8 cellular contexts compared by ENCODE assay signal in the genomic region with DNA sequence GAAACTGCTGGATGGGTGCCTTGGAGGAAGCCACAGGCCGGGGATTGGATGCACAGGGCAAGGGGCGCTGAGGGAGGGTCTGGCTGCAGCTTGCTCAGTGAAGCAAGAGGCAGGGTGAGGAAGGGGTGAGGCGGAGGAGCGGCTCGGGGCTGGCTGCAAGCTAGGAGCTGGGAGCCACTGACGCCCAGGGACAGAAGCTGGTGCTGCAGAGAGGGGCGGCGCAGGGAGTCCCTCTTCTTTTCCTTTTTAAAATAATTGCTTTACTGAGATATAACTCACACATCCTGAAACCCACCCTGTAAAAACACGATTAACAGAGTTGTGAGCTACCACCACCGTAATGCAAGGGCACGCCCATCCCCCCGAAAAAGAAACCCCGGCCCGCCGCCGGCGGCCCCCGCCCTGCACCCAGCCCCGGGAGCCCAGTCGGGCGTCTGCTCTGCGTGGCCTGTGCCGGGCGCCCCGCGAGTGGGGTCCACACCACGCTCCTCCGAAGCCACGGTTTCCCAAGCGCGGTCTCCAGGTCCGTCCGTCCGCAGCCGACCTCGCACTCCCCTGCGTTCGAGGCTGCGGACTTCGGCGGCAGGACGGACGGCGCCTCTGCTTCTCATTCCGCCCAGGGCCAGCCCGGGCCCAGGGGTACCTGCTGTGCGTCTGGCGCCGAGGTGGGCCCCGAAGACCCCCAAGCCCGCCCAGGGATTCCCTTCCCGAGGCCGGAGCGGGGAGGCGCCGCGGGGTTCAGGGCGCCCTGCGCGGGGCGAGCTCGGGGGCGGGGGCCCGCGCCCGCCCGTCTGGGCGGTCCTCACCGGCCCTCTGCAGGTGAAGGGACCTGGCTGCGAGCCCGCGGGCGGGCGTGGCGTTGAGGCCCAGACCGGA. TPM values are rescaled to one million over a fixed set of nuclear protein-coding genes. Genes with fewer than 3 reads are reported as not detected.
DNase-seq lines count a peak whose midpoint lies in the region; ATAC-seq and TF ChIP-seq lines count a peak whose summit lies in the region.

No MANE protein-coding gene starts in this region.

- H3K27me3 Mint-ChIP-seq in activated CD4-positive, alpha-beta T cell treated with anti-CD3 and anti-CD28 coated beads, Interleukin-2, amount 10 ng/mL, durations not matched to agents 7 days and 5 days = no peaks in the 10 kb centered on the region
- H3K27me3 Mint-ChIP-seq in stimulated activated naive B cell treated with anti-CD40 and anti-IgM and Interleukin-4, amounts not matched to agents 10 μg/mL and 1 μg/mL and 100 μg/mL, for 72 hours = no peaks in the 10 kb centered on the region

- H3K4me3 Mint-ChIP-seq in activated CD4-positive, alpha-beta T cell treated with anti-CD3 and anti-CD28 coated beads, Interleukin-2, amount 10 ng/mL, durations not matched to agents 7 days and 5 days = peak overlapping the region; percentile 92
- H3K4me3 Mint-ChIP-seq in stimulated activated naive B cell treated with anti-CD40 and anti-IgM and Interleukin-4, amounts not matched to agents 10 μg/mL and 1 μg/mL and 100 μg/mL, for 72 hours = peak overlapping the region; percentile 90 to 98

- TF ChIP-seq CTCF in GM10266 (IDR thresholded peaks at IDR 0.05; ENCODE audit: control insufficient read depth, insufficient read depth, low read depth, missing control alignments) = no peak

- ATAC-seq in GM21737 (IDR thresholded peaks at IDR 0.05; ENCODE audit: unreplicated experiment) (peak; percentile 24), HG03139 (IDR thresholded peaks at IDR 0.05; ENCODE audit: unreplicated experiment) (no peak)
- ATAC-seq in stimulated activated naive B cell treated with anti-CD40 and anti-IgM and Interleukin-4, amounts not matched to agents 10 μg/mL and 1 μg/mL and 100 μg/mL, for 72 hours (replicated peaks) = peak; percentile 37 to 38

- CTCF ChIA-PET in activated CD4-positive, alpha-beta T cell treated with anti-CD3 and anti-CD28 coated beads, Interleukin-2, amount 10 ng/mL, durations not matched to agents 7 days and 5 days (lab: Charles Lee) = interaction anchor here (0.6 to 2.5 kb wide), 12 partner anchors 10 to 215 kb away, joined by 3 to 10 read pairs (median 4); no protein-coding TSS in a partner anchor

- H3K27ac Mint-ChIP-seq in activated CD4-positive, alpha-beta T cell treated with anti-CD3 and anti-CD28 coated beads, Interleukin-2, amount 10 ng/mL, durations not matched to agents 7 days and 5 days = peak overlapping the region; percentile 92
- peak overlapping the region; percentile 88 for H3K27ac Mint-ChIP-seq in stimulated activated naive B cell treated with anti-CD40 and anti-IgM and Interleukin-4, amounts not matched to agents 10 μg/mL and 1 μg/mL and 100 μg/mL, for 72 hours

- H3K9me3 Mint-ChIP-seq in activated CD4-positive, alpha-beta T cell treated with anti-CD3 and anti-CD28 coated beads, Interleukin-2, amount 10 ng/mL, durations not matched to agents 7 days and 5 days = no peaks in the 10 kb centered on the region
- no peaks in the 10 kb centered on the region for H3K9me3 Mint-ChIP-seq in stimulated activated naive B cell treated with anti-CD40 and anti-IgM and Interleukin-4, amounts not matched to agents 10 μg/mL and 1 μg/mL and 100 μg/mL, for 72 hours

- H3K36me3 Mint-ChIP-seq in activated CD4-positive, alpha-beta T cell treated with anti-CD3 and anti-CD28 coated beads, Interleukin-2, amount 10 ng/mL, durations not matched to agents 7 days and 5 days (ENCODE audit: low read depth) = peaks cover 17% of the 10 kb centered on the region
- H3K36me3 Mint-ChIP-seq in stimulated activated naive B cell treated with anti-CD40 and anti-IgM and Interleukin-4, amounts not matched to agents 10 μg/mL and 1 μg/mL and 100 μg/mL, for 72 hours = peaks cover 9 to 33% of the 10 kb centered on the region in 2 donors

- DNase-seq in GM10266 (ENCODE audit: extremely low spot score) = peak; percentile 65
- peak; percentile 12 for DNase-seq in LoVo (ENCODE audit: low spot score)
- DNase-seq in activated CD4-positive, alpha-beta T cell treated with anti-CD3 and anti-CD28 coated beads, Interleukin-2, amount 10 ng/mL, durations not matched to agents 7 days and 5 days = peak; percentile 75
- peak; percentile 79 for DNase-seq in ecto neural progenitor cell (ENCODE audit: low spot score)
- DNase-seq in lung microvascular endothelial cell (ENCODE audit: low read depth in 2 of 2) = peak; percentile 45 to 55
- no peak for DNase-seq in stimulated activated naive B cell treated with anti-CD40 and anti-IgM and Interleukin-4, amounts not matched to agents 10 μg/mL and 1 μg/mL and 100 μg/mL, for 72 hours

- peaks cover 40% of the 10 kb centered on the region for H3K4me1 Mint-ChIP-seq in activated CD4-positive, alpha-beta T cell treated with anti-CD3 and anti-CD28 coated beads, Interleukin-2, amount 10 ng/mL, durations not matched to agents 7 days and 5 days
- H3K4me1 Mint-ChIP-seq in stimulated activated naive B cell treated with anti-CD40 and anti-IgM and Interleukin-4, amounts not matched to agents 10 μg/mL and 1 μg/mL and 100 μg/mL, for 72 hours = peaks cover 25 to 46% of the 10 kb centered on the region in 2 donors

- POLR2A ChIA-PET in activated CD4-positive, alpha-beta T cell treated with anti-CD3 and anti-CD28 coated beads, Interleukin-2, amount 10 ng/mL, durations not matched to agents 7 days and 5 days (lab: Charles Lee) = interaction anchor here (0.6 to 1.6 kb wide), 4 partner anchors 20 to 888 kb away, joined by 3 to 5 read pairs (median 4); no protein-coding TSS in a partner anchor

RNA-seq across cellular contexts. Expression of a gene that starts 0.9 kb away (rescaled TPM):
- total RNA-seq in activated CD4-positive, alpha-beta T cell treated with anti-CD3 and anti-CD28 coated beads, Interleukin-2, amount 10 ng/mL, durations not matched to agents 7 days and 5 days = 10 to 100 TPM; 19.1 to 23.0 TPM
- total RNA-seq in lung microvascular endothelial cell = 1.7 and 3.6 TPM in 2 replicates

RNA-seq across cellular contexts. Expression of a gene that starts 56.5 kb away (rescaled TPM):
- total RNA-seq in activated CD4-positive, alpha-beta T cell treated with anti-CD3 and anti-CD28 coated beads, Interleukin-2, amount 10 ng/mL, durations not matched to agents 7 days and 5 days = 10 to 100 TPM; 63.8 to 69.0 TPM
- total RNA-seq in lung microvascular endothelial cell = 35.7 and 49.2 TPM in 2 replicates
